In the genomic region with DNA sequence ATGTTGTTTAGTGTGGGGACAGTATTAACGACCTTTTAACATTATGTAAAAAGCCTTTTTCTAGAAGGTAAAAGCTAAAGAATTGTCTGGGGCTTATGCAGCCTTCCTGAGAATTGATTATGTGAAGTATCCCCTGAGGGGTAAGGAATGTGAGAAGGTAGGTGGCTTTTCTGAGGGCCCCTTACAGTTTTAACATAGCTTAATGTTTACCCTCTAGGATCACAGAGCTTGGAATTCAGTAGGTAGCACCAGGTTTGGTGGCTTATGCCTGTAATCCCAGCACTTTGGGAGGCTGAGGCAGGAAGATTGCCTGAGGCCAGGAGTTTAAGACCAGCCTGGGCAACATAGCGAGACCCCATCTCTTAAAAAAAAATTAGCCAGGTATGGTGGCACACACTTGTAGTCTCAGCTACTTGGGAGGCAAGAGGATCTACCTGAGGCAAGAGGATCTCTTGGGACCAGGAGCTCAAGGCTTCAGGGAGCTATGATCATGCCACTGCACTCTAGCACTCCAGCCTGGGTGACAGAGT, we compare ENCODE assay signal across 10 cellular contexts.
"Had no signal": no experiment of that assay in that cellular context is flagged by ENCODE, and none has a peak within 500 bp of the region (broad histone marks: within the 10 kb centered on the region; RNA-seq: fewer than 3 reads in every experiment).

No MANE protein-coding gene starts in this region.

- H3K36me3 Mint-ChIP-seq: IgD-negative memory B cell had no signal

- H3K36me3 ChIP-seq: HAP-1 had no signal

- H3K27me3 Mint-ChIP-seq: IgD-negative memory B cell had no signal

- H3K4me3 Mint-ChIP-seq: HFFc6, IgD-negative memory B cell had no signal

- H3K4me3 ChIP-seq: GM23248, HAP-1 had no signal

- H3K4me1 ChIP-seq: HAP-1 had no signal

- ATAC-seq: HCT116, HepG2 had no signal

- H3K9me3 ChIP-seq: HAP-1 had no signal

- H3K4me1 Mint-ChIP-seq: IgD-negative memory B cell had no signal

- H3K27ac ChIP-seq: GM23248, HL-60, KMS-11 had no signal

- DNase-seq: GM23248, H7, HFFc6, KBM-7 had no signal

- H3K27ac Mint-ChIP-seq: HFFc6, IgD-negative memory B cell had no signal
